8 cellular contexts compared by ENCODE assay signal in the genomic region with DNA sequence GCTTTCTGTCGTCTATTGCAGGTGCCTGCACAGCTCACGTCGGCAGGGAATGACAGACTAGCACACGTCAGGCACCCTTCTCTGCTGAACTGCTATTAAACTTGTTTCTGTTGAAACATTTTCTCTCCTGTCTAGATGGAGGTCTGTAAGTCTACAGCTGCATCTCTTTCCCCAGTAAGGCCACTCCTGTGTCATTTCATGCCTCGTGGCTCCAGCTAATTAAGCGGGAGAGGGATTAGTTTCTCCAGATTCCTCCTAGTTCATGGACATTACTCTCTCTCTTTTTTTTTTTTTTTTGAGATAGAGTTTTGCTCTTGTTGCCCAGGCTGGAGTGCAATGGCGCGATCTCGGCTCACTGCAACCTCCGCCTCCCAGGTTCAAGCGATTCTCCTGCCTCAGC.
"Had no signal": no experiment of that assay in that cellular context is flagged by ENCODE, and none has a peak within 500 bp of the region (broad histone marks: within the 10 kb centered on the region; RNA-seq: fewer than 3 reads in every experiment).

No MANE protein-coding gene starts in this region.

- H3K4me1 Mint-ChIP-seq: GM23338, H9 had no signal

- H2AFZ ChIP-seq: GM23338 had no signal

- H3K4me3 ChIP-seq: GM23338 had no signal

- H3K27me3 Mint-ChIP-seq: IgD-negative memory B cell had no signal

- H3K4me2 ChIP-seq: GM23338 had no signal

- H3K36me3 Mint-ChIP-seq: IgD-negative memory B cell had no signal

- H3K4me3 Mint-ChIP-seq: GM23338, H9, HFFc6, IgD-negative memory B cell had no signal

- H3K27ac Mint-ChIP-seq: GM23338, HFFc6, IgD-negative memory B cell had no signal

- H3K9me3 Mint-ChIP-seq: GM23338, H9, HFFc6, IgD-negative memory B cell had no signal

- ATAC-seq: GM23338, HepG2 had no signal

- DNase-seq: H9, HCEC 1CT, HFFc6, KBM-7 had no signal

- H3K27ac ChIP-seq: HL-60 had no signal
